8 cellular contexts compared by ENCODE assay signal in the genomic region with DNA sequence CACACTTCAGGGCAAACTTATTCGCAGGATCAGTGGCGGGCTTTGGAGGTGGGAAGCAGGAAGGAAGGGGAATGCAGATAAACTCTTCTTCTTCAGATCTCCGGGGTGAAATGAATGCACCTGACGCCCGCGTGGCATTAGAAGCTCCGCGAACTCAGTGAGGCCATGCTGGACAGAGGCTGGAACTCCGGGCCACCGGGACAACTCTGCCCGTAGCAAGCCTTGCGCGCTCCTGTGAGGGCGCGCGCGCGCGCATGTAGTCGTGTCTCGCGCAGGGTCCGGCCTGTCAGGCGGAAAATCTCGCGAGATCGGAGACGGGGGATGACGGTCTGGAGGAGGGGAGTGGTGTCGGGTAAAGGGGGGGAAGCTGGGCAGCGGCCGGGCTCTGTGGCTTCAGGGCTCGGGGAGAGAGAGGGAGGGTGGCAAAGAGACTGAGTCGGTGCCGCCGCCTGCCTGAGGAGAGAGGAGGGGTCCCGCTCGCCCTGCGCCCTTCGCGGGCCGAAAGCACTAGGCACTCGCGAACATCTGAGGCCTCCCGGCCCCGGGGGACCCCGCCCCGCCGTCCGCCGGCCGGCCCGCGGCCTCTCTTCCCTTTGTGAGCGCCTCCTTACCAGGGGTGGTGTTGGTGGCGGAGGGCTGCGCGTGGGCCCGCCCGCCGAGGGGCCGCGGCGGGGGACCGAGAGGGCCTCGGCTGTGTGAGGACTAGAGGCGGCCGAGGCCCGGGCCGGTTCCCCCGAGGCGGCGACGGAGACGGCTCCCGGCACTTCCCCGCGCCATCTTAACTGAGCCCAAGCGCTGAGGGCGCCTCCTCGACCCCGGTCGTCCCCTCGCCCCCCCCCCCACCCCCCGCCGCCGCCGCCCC. TPM values are rescaled to one million over a fixed set of nuclear protein-coding genes. Genes with fewer than 3 reads are reported as not detected.
DNase-seq lines count a peak whose midpoint lies in the region; ATAC-seq and TF ChIP-seq lines count a peak whose summit lies in the region.

A gene (plus strand): TSS at position 370 of the 862 bp plus-strand sequence. CDS start 61,186 bp downstream, outside the sequence.

- peaks cover 31 to 50% (median 40%) of the 10 kb centered on the region in 4 donors for H3K4me1 Mint-ChIP-seq in CD4-positive, alpha-beta memory T cell

- ATAC-seq in GM19467 (IDR thresholded peaks at IDR 0.05; ENCODE audit: unreplicated experiment) = peak; percentile 63
- ATAC-seq in lower lobe of right lung = peak; percentile 99

- peak within 1 kb of the TSS; percentile 94 to 98 (median 97) for H3K27ac Mint-ChIP-seq in CD4-positive, alpha-beta memory T cell

- H3K9me3 Mint-ChIP-seq in CD4-positive, alpha-beta memory T cell = peaks cover 0 to 2% (median 0%) of the 10 kb centered on the region in 8 donors

- H3K27me3 Mint-ChIP-seq in CD4-positive, alpha-beta memory T cell = no peaks in the 10 kb centered on the region

- POLR2A ChIA-PET in CD4-positive, alpha-beta memory T cell (lab: Charles Lee; ENCODE audit: partially characterized antibody) = interaction anchor here (0.8 to 2.6 kb wide), 7 partner anchors 9 to 439 kb away, joined by 3 to 18 read pairs (median 4); a partner anchor contains a TSS

- peak; percentile 96 to 98 (median 97) for DNase-seq in CD4-positive, alpha-beta memory T cell
- DNase-seq in HT1080 (ENCODE audit: low read depth) = peak; percentile 94
- DNase-seq in NOMO-1 (lab: John Stamatoyannopoulos, UW; ENCODE audit: unreplicated experiment in 2 of 2) = peak; percentile 95 to 96
- peak; percentile 98 for DNase-seq in activated CD8-positive, alpha-beta memory T cell treated with anti-CD3 and anti-CD28 coated beads for 24 hours
- DNase-seq in effector CD4-positive, alpha-beta T cell = peak; percentile 99
- DNase-seq in lower lobe of right lung = peak; percentile 99
- DNase-seq in stimulated activated CD4-positive, alpha-beta T cell treated with anti-CD3 and anti-CD28 coated beads, TNF-alpha, amount 100 ng/mL, for 1 hour (ENCODE audit: low read depth in 3 of 3, low spot score in 1 of 3) = peak; percentile 93 to 96 (median 93)

- no peaks in the 10 kb centered on the region for H3K9me3 ChIP-seq in CD4-positive, alpha-beta memory T cell (ENCODE audit: control insufficient read depth in 1 of 2, low read length in 2 of 2)
- H3K9me3 ChIP-seq in lower lobe of right lung = no peaks in the 10 kb centered on the region

- H3K36me3 Mint-ChIP-seq in CD4-positive, alpha-beta memory T cell = peaks cover 3 to 16% of the 10 kb centered on the region in 2 donors

- CTCF ChIA-PET in CD4-positive, alpha-beta memory T cell (lab: Charles Lee; ENCODE audit: partially characterized antibody) = interaction anchor here (0.6 to 1.4 kb wide), 2 partner anchors 20 to 202 kb away, joined by 3 to 6 read pairs; no protein-coding TSS in a partner anchor

- no peaks in the 10 kb centered on the region for H3K27me3 ChIP-seq in CD4-positive, alpha-beta memory T cell (ENCODE audit: insufficient read depth, low read length)
- H3K27me3 ChIP-seq in lower lobe of right lung (ENCODE audit: low read depth) = no peaks in the 10 kb centered on the region

- peak within 1 kb of the TSS; percentile 93 for H3K27ac ChIP-seq in CD4-positive, alpha-beta memory T cell (ENCODE audit: low read depth, low read length)
- peak within 1 kb of the TSS; percentile 93 for H3K27ac ChIP-seq in lower lobe of right lung

- TF ChIP-seq CTCF in lower lobe of right lung (IDR thresholded peaks at IDR 0.05) = no peak

- peak within 1 kb of the TSS; percentile 89 to 98 for H3K4me3 ChIP-seq in CD4-positive, alpha-beta memory T cell (ENCODE audit: low read length in 2 of 2)
- H3K4me3 ChIP-seq in lower lobe of right lung = peak within 1 kb of the TSS; percentile 89

- H3K4me1 ChIP-seq in CD4-positive, alpha-beta memory T cell (ENCODE audit: insufficient read depth, low read length) = peaks cover 45% of the 10 kb centered on the region
- peaks cover 35% of the 10 kb centered on the region for H3K4me1 ChIP-seq in lower lobe of right lung

- intact Hi-C loops in CD4-positive, alpha-beta memory T cell (cut with micrococcal nuclease) = loop anchor here (1.0 to 2.0 kb wide), 4 partner anchors 20 to 541 kb away; a partner anchor contains a TSS
- intact Hi-C loops in lower lobe of right lung (cut with DNase I) = no loop called here

- H3K4me3 Mint-ChIP-seq in CD4-positive, alpha-beta memory T cell = peak within 1 kb of the TSS; percentile 94 to 99 (median 96)

- no peaks in the 10 kb centered on the region for H3K36me3 ChIP-seq in CD4-positive, alpha-beta memory T cell (ENCODE audit: insufficient read depth, low read length)
- no peaks in the 10 kb centered on the region for H3K36me3 ChIP-seq in lower lobe of right lung

RNA-seq across cellular contexts. Expression of the gene that starts here (rescaled TPM):
- 10 to 100 TPM; 71.2 to 72.0 TPM for total RNA-seq in CD4-positive, alpha-beta memory T cell
- 1 to 10 TPM; 3.9 to 4.1 TPM for polyA plus RNA-seq in CD4-positive, alpha-beta memory T cell
- 26.6 and 29.5 TPM in 2 replicates for total RNA-seq in HT1080 (2014; rRNA removed; shearing (Covaris generic))
- polyA plus RNA-seq in HT1080 (2015; cell fraction: cytosol; rRNA removed) = 12.8 and 18.9 TPM in 2 replicates
- 27.4 and 28.2 TPM in 2 replicates for polyA plus RNA-seq in HT1080 (2015; cell fraction: nucleus; rRNA removed)
- total RNA-seq in lower lobe of right lung = 70.6 TPM

Comparison
In these comparisons a context has a peak if more than half of its experiments do, and no peak if none do; other contexts are left out.
1. Peak in every context shown above with its lines: DNase-seq, ATAC-seq, H3K4me3 ChIP-seq and H3K27ac ChIP-seq.